Comparison of ENCODE assay signal across 1 cellular context in the genomic region with DNA sequence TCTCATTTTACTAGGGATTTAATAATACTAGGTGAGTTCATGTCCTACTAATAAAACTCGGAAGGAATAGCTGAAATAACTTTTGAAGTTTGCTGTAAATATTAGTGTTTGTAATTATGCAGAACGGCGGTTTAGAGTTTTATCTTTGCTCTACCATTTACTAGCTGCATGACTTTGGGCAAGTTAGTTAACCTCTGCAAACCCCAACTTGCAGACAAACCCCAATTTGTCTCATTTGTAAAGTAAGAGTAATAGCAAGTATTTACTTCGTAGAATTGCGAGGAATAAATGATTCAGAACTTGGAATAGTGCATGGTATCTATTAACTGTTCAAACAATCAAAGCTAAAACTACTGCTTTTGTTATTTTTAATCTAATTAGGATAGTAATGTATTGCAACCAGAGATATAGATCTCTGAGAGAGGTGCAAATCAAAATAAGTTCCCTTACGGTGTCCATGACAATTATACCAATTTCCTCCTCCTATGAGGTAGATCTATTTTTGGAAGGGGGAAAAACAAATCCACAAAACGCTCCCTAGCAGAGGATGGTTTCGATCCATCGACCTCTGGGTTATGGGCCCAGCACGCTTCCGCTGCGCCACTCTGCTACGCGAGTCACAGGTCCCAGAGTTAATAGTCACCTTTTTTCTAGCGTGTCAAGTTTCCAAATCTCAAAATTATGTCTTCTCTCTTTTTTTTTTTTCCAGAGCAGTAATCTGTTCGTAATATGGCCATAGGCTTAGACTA.
TF ChIP-seq lines count a peak whose summit lies in the region.

No MANE protein-coding gene starts in this region.

TF ChIP-seq in endothelial cell of umbilical vein, 7 proteins besides CTCF, POLR2A, EP300 and RAD21 (continued from another document):
- TF ChIP-seq, protein P1, sequence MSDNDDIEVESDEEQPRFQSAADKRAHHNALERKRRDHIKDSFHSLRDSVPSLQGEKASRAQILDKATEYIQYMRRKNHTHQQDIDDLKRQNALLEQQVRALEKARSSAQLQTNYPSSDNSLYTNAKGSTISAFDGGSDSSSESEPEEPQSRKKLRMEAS (IDR thresholded peaks at IDR 0.05; ENCODE audit: insufficient read depth, insufficient read length): no peak
- TF ChIP-seq GATA2 (IDR thresholded peaks at IDR 0.05; ENCODE audit: insufficient read depth, insufficient read length, low read depth, low read length): peak; percentile 56
- no peak for TF ChIP-seq JUN (IDR thresholded peaks at IDR 0.05; ENCODE audit: borderline replicate concordance, insufficient read depth, insufficient read length, low read depth)
